In genomic region chr6:107490568-107491058, GRCh38 we compare ENCODE assay signal across 8 cellular contexts. TPM values are rescaled to one million over a fixed set of nuclear protein-coding genes. Genes with fewer than 3 reads are reported as not detected.
DNase-seq lines count a peak whose midpoint lies in the region; ATAC-seq and TF ChIP-seq lines count a peak whose summit lies in the region.

No MANE protein-coding gene starts in this region.

- no peaks in the 10 kb centered on the region for H3F3A ChIP-seq in smooth muscle cell (ENCODE audit: low read depth)

- peaks cover 59% of the 10 kb centered on the region for H3K27me3 Mint-ChIP-seq in activated T-cell treated with anti-CD3 and anti-CD28 coated beads, Interleukin-2, amount 50 U/mL, for 4 hours (ENCODE audit: low read depth)
- H3K27me3 Mint-ChIP-seq in activated T-helper 17 cell treated with anti-CD3 and anti-CD28 coated beads, Interleukin-2, amount 50 U/mL, for 72 hours, result peaks cover 34% of the 10 kb centered on the region

- no peaks in the 10 kb centered on the region for H3K36me3 ChIP-seq in smooth muscle cell (ENCODE audit: low read depth)

- in situ Hi-C loops in G401 (cut with HindIII; ENCODE audit: low sequenced_read_pairs), result no loop called here

- H3K9ac ChIP-seq in smooth muscle cell (ENCODE audit: low read depth), result peak overlapping the region; percentile 20

- no peaks in the 10 kb centered on the region for H3K9me3 Mint-ChIP-seq in activated T-cell treated with anti-CD3 and anti-CD28 coated beads, Interleukin-2, amount 50 U/mL, for 4 hours
- H3K9me3 Mint-ChIP-seq in activated T-helper 17 cell treated with anti-CD3 and anti-CD28 coated beads, Interleukin-2, amount 50 U/mL, for 72 hours, result no peaks in the 10 kb centered on the region

- H3K9me3 ChIP-seq in smooth muscle cell (replicated peaks; ENCODE audit: low read depth), result no peaks in the 10 kb centered on the region

- H3K4me2 ChIP-seq in smooth muscle cell, result peak overlapping the region; percentile 96

- H4K20me1 ChIP-seq in smooth muscle cell (ENCODE audit: low read depth), result no peaks in the 10 kb centered on the region

- no peaks in the 10 kb centered on the region for H3K79me2 ChIP-seq in smooth muscle cell (ENCODE audit: low read depth)

- H3K4me1 ChIP-seq in smooth muscle cell (ENCODE audit: low read depth), result peaks cover 32% of the 10 kb centered on the region

- WGBS in smooth muscle cell (ENCODE audit: low lambda C conversion rate), result 2% methylated on average over 28 of the region's 28 CpGs

- peak in 1 of 2 donors; percentile 7 for ATAC-seq in activated T-cell treated with anti-CD3 and anti-CD28 coated beads, Interleukin-2, amount 50 U/mL, for 4 hours
- no peak for ATAC-seq in activated T-helper 17 cell treated with anti-CD3 and anti-CD28 coated beads, Interleukin-2, amount 50 U/mL, for 72 hours (replicated peaks)

- no peak for TF ChIP-seq CTCF in smooth muscle cell (IDR thresholded peaks at IDR 0.05; ENCODE audit: borderline replicate concordance, insufficient read depth, poor library complexity, severe bottlenecking)

- H3K4me3 ChIP-seq in iPS-11a (ENCODE audit: low read depth, low read length) (peak overlapping the region; percentile 68), smooth muscle cell (peak overlapping the region; percentile 86)

- DNase-seq in activated T-cell treated with anti-CD3 and anti-CD28 coated beads, Interleukin-2, amount 50 U/mL, for 4 hours, result peak; percentile 6
- DNase-seq in activated T-cell treated with anti-CD3 and anti-CD28 coated beads for 4 hours (no peak), smooth muscle cell (lab: John Stamatoyannopoulos, UW; ENCODE audit: unreplicated experiment) (no peak), DMS153 (lab: John Stamatoyannopoulos, UW) (no peak), NCI-H510A (lab: John Stamatoyannopoulos, UW) (no peak), G401 (ENCODE audit: low spot score) (no peak)

- H3K4me1 Mint-ChIP-seq in activated T-cell treated with anti-CD3 and anti-CD28 coated beads, Interleukin-2, amount 50 U/mL, for 4 hours (ENCODE audit: low read depth), result peaks cover 20% of the 10 kb centered on the region
- H3K4me1 Mint-ChIP-seq in activated T-helper 17 cell treated with anti-CD3 and anti-CD28 coated beads, Interleukin-2, amount 50 U/mL, for 72 hours, result peaks cover 11% of the 10 kb centered on the region

- H3K27me3 ChIP-seq in smooth muscle cell (ENCODE audit: low read depth), result peaks cover 34% of the 10 kb centered on the region

- peak overlapping the region; percentile 80 for H3K4me3 Mint-ChIP-seq in activated T-cell treated with anti-CD3 and anti-CD28 coated beads, Interleukin-2, amount 50 U/mL, for 4 hours
- peak overlapping the region; percentile 77 for H3K4me3 Mint-ChIP-seq in activated T-helper 17 cell treated with anti-CD3 and anti-CD28 coated beads, Interleukin-2, amount 50 U/mL, for 72 hours

- H3K36me3 Mint-ChIP-seq in activated T-cell treated with anti-CD3 and anti-CD28 coated beads, Interleukin-2, amount 50 U/mL, for 4 hours (ENCODE audit: insufficient read depth), result no peaks in the 10 kb centered on the region
- H3K36me3 Mint-ChIP-seq in activated T-helper 17 cell treated with anti-CD3 and anti-CD28 coated beads, Interleukin-2, amount 50 U/mL, for 72 hours (ENCODE audit: low read depth), result peaks cover 6% of the 10 kb centered on the region

- peak overlapping the region; percentile 93 for H2AFZ ChIP-seq in smooth muscle cell (ENCODE audit: low read depth)

- H3K27ac Mint-ChIP-seq in activated T-helper 17 cell treated with anti-CD3 and anti-CD28 coated beads, Interleukin-2, amount 50 U/mL, for 72 hours, result no peak overlapping the region

- H3K27ac ChIP-seq in smooth muscle cell (ENCODE audit: low read depth), result no peak overlapping the region

RNA-seq across cellular contexts. Expression of gene SOBP, which starts 0.7 kb away (rescaled TPM):
- 1 to 10 TPM; 1.1 to 2.1 (median 1.8) TPM for total RNA-seq in activated T-cell treated with anti-CD3 and anti-CD28 coated beads, Interleukin-2, amount 50 U/mL, for 4 hours
- total RNA-seq in activated T-helper 17 cell treated with anti-CD3 and anti-CD28 coated beads, Interleukin-2, amount 50 U/mL, for 72 hours, result under 1 TPM in 1 of 2 donors, not detected in 1; 0.06 TPM
- total RNA-seq in smooth muscle cell, result 0.67 and 3.0 TPM in 2 replicates
- polyA plus RNA-seq in smooth muscle cell, result 2.7 and 4.0 TPM in 2 replicates
- total RNA-seq in G401 (2014; rRNA removed; shearing (Covaris generic)), result 3.7 and 5.0 TPM in 2 replicates

RNA-seq across cellular contexts. Expression of gene PDSS2, which starts 31.2 kb away (rescaled TPM):
- 10 to 100 TPM; 10.9 to 14.8 (median 12.6) TPM for total RNA-seq in activated T-cell treated with anti-CD3 and anti-CD28 coated beads, Interleukin-2, amount 50 U/mL, for 4 hours
- total RNA-seq in activated T-helper 17 cell treated with anti-CD3 and anti-CD28 coated beads, Interleukin-2, amount 50 U/mL, for 72 hours, result 10 to 100 TPM; 10.4 to 13.6 TPM
- 15.5 and 21.6 TPM in 2 replicates for total RNA-seq in smooth muscle cell
- polyA plus RNA-seq in smooth muscle cell, result 12.1 and 12.8 TPM in 2 replicates
- total RNA-seq in G401 (2014; rRNA removed; shearing (Covaris generic)), result 17.2 and 17.5 TPM in 2 replicates
